1 cellular context compared by ENCODE assay signal in genomic region chr14:69132513-69133181, GRCh38.
TF ChIP-seq lines count a peak whose summit lies in the region.

No MANE protein-coding gene starts in this region.

TF ChIP-seq in SK-N-SH treated with all-trans-retinoic acid at 6 μM for 48 hours, 23 proteins besides CTCF, POLR2A, EP300 and RAD21 (continued from another document):
- TF ChIP-seq CSDC2 (CRISPR knock-in tag; IDR thresholded peaks at IDR 0.05) (no peak), PPARA (CRISPR knock-in tag; IDR thresholded peaks at IDR 0.05; ENCODE audit: borderline replicate concordance) (no peak), ARNTL (CRISPR knock-in tag; IDR thresholded peaks at IDR 0.05; ENCODE audit: borderline replicate concordance, low read depth) (no peak), ZNF70 (CRISPR knock-in tag; IDR thresholded peaks at IDR 0.05) (no peak)
- TF ChIP-seq, protein P1, sequence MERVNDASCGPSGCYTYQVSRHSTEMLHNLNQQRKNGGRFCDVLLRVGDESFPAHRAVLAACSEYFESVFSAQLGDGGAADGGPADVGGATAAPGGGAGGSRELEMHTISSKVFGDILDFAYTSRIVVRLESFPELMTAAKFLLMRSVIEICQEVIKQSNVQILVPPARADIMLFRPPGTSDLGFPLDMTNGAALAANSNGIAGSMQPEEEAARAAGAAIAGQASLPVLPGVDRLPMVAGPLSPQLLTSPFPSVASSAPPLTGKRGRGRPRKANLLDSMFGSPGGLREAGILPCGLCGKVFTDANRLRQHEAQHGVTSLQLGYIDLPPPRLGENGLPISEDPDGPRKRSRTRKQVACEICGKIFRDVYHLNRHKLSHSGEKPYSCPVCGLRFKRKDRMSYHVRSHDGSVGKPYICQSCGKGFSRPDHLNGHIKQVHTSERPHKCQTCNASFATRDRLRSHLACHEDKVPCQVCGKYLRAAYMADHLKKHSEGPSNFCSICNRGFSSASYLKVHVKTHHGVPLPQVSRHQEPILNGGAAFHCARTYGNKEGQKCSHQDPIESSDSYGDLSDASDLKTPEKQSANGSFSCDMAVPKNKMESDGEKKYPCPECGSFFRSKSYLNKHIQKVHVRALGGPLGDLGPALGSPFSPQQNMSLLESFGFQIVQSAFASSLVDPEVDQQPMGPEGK (CRISPR knock-in tag; IDR thresholded peaks at IDR 0.05; ENCODE audit: borderline replicate concordance), result no peak
